Comparison of ENCODE assay signal across 18 cellular contexts in the genomic region with DNA sequence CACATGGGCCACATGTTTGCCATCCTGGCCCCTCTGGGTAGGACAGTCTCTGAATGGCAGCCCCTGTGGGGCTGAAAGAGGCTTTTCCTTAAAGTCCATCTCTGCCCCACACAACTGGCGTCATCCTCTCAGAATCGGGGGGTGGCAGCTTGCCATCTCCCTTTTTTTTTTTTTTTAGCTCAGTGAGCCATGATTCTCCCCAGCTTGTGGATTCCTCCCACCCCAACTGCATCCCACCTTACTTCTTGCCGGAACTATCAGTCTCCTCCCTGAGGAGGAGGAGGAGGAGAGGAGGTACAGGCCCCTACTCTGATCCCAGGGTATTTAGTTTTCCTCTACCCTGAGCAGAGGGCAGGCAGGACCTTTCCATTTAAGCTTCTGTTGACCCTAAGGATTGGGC. TPM values are rescaled to one million over a fixed set of nuclear protein-coding genes. Genes with fewer than 3 reads are reported as not detected.
DNase-seq lines count a peak whose midpoint lies in the region; ATAC-seq and TF ChIP-seq lines count a peak whose summit lies in the region.
"Had no signal": no experiment of that assay in that cellular context is flagged by ENCODE, and none has a peak within 500 bp of the region (broad histone marks: within the 10 kb centered on the region; RNA-seq: fewer than 3 reads in every experiment).

No MANE protein-coding gene starts in this region.

- H3K4me3 Mint-ChIP-seq in activated T-helper 17 cell treated with anti-CD3 and anti-CD28 coated beads, Interleukin-2, amount 50 U/mL, for 72 hours = peak overlapping the region; percentile 92
- peak overlapping the region; percentile 19 to 97 (median 76) for H3K4me3 Mint-ChIP-seq in naive thymus-derived CD4-positive, alpha-beta T cell

- peaks cover 10% of the 10 kb centered on the region for H3K36me3 Mint-ChIP-seq in activated T-helper 17 cell treated with anti-CD3 and anti-CD28 coated beads, Interleukin-2, amount 50 U/mL, for 72 hours (ENCODE audit: low read depth)
- peaks cover 0 to 19% (median 0%) of the 10 kb centered on the region in 5 donors for H3K36me3 Mint-ChIP-seq in naive thymus-derived CD4-positive, alpha-beta T cell

- intact Hi-C loops in Right ventricle myocardium inferior (cut with DNase I) = no loop called here
- intact Hi-C loops in naive thymus-derived CD4-positive, alpha-beta T cell (cut with micrococcal nuclease) = no loop called here

- peak overlapping the region; percentile 77 to 80 for H3K27ac ChIP-seq in right atrium auricular region
- H3K27ac ChIP-seq in naive thymus-derived CD4-positive, alpha-beta T cell (ENCODE audit: low read depth, low read length) = peak overlapping the region; percentile 74
- H3K27ac ChIP-seq: ascending aorta, KMS-11, VCaP had no signal

- H3K36me3 ChIP-seq in right atrium auricular region = no peaks in the 10 kb centered on the region
- H3K36me3 ChIP-seq in naive thymus-derived CD4-positive, alpha-beta T cell (ENCODE audit: control insufficient read depth in 2 of 3, insufficient read depth in 3 of 3, low read length in 3 of 3) = peaks cover 0 to 14% (median 4%) of the 10 kb centered on the region in 3 experiments
- H3K36me3 ChIP-seq: ascending aorta, HAP-1 had no signal

- TF ChIP-seq CTCF in right atrium auricular region (IDR thresholded peaks at IDR 0.05) = no peak

- ATAC-seq in Right ventricle myocardium inferior (no peak), HG03520 (IDR thresholded peaks at IDR 0.05; ENCODE audit: unreplicated experiment) (no peak), SK-N-SH treated with all-trans-retinoic acid at 6 μM for 48 hours (no peak)
- ATAC-seq in activated T-helper 17 cell treated with anti-CD3 and anti-CD28 coated beads, Interleukin-2, amount 50 U/mL, for 72 hours (replicated peaks) = no peak
- no peak for ATAC-seq in naive thymus-derived CD4-positive, alpha-beta T cell

- no peak overlapping the region for H3K27ac Mint-ChIP-seq in activated T-helper 17 cell treated with anti-CD3 and anti-CD28 coated beads, Interleukin-2, amount 50 U/mL, for 72 hours
- peak overlapping the region; percentile 48 to 98 (median 94) for H3K27ac Mint-ChIP-seq in naive thymus-derived CD4-positive, alpha-beta T cell

- peaks cover 0 to 78% of the 10 kb centered on the region in 2 donors for H3K4me1 ChIP-seq in right atrium auricular region
- H3K4me1 ChIP-seq in naive thymus-derived CD4-positive, alpha-beta T cell (ENCODE audit: control insufficient read depth in 2 of 2, insufficient read depth in 2 of 2, low read length in 2 of 2) = peaks cover 68 to 71% of the 10 kb centered on the region in 2 donors

- no peaks in the 10 kb centered on the region for H3K9me3 Mint-ChIP-seq in activated T-helper 17 cell treated with anti-CD3 and anti-CD28 coated beads, Interleukin-2, amount 50 U/mL, for 72 hours
- peaks cover 0 to 10% (median 0%) of the 10 kb centered on the region in 11 donors for H3K9me3 Mint-ChIP-seq in naive thymus-derived CD4-positive, alpha-beta T cell

- DNase-seq in right atrium auricular region (ENCODE audit: low spot score) = no peak
- no peak for DNase-seq in Right ventricle myocardium inferior (ENCODE audit: missing footprints)
- DNase-seq in naive thymus-derived CD4-positive, alpha-beta T cell = no peak
- no peak for DNase-seq in NCI-H1417 (lab: John Stamatoyannopoulos, UW)
- no peak for DNase-seq in NCI-H2029 treated with DMSO at 0.1 percent for 48 hours (lab: John Stamatoyannopoulos, UW)
- DNase-seq: activated CD8-positive, alpha-beta memory T cell treated with anti-CD3 and anti-CD28 coated beads, Interleukin-2, amount 50 U/mL, for 4 hours; NCI-H1694; SK-N-SH had no signal

- peaks cover 55% of the 10 kb centered on the region for H3K4me1 Mint-ChIP-seq in activated T-helper 17 cell treated with anti-CD3 and anti-CD28 coated beads, Interleukin-2, amount 50 U/mL, for 72 hours
- peaks cover 62 to 80% (median 71%) of the 10 kb centered on the region in 7 donors for H3K4me1 Mint-ChIP-seq in naive thymus-derived CD4-positive, alpha-beta T cell

- CTCF ChIA-PET in naive thymus-derived CD4-positive, alpha-beta T cell (lab: Charles Lee) = interaction anchor here (0.7 to 16.7 kb wide), 9 partner anchors 10 to 545 kb away, joined by 3 to 302 read pairs (median 14); no protein-coding TSS in a partner anchor

- POLR2A ChIA-PET in naive thymus-derived CD4-positive, alpha-beta T cell (lab: Charles Lee) = interaction anchor here (0.6 to 17.3 kb wide), 6 partner anchors 13 to 555 kb away, joined by 3 to 444 read pairs (median 4); no protein-coding TSS in a partner anchor

- H3K9me3 ChIP-seq in right atrium auricular region = no peaks in the 10 kb centered on the region
- no peaks in the 10 kb centered on the region for H3K9me3 ChIP-seq in naive thymus-derived CD4-positive, alpha-beta T cell (ENCODE audit: control insufficient read depth in 2 of 3, low read length in 3 of 3)
- H3K9me3 ChIP-seq: ascending aorta, HAP-1, SK-N-SH had no signal

- H3K4me3 ChIP-seq in right atrium auricular region = no peak overlapping the region
- peak overlapping the region; percentile 59 for H3K4me3 ChIP-seq in naive thymus-derived CD4-positive, alpha-beta T cell (ENCODE audit: low read length)
- H3K4me3 ChIP-seq: ascending aorta, HAP-1, lung, smooth muscle cell had no signal

- H3K27me3 ChIP-seq in right atrium auricular region = no peaks in the 10 kb centered on the region
- no peaks in the 10 kb centered on the region for H3K27me3 ChIP-seq in naive thymus-derived CD4-positive, alpha-beta T cell (ENCODE audit: control insufficient read depth in 2 of 2, insufficient read depth in 2 of 2, low read length in 2 of 2)
- H3K27me3 ChIP-seq: ascending aorta had no signal

- H3K27me3 Mint-ChIP-seq in activated T-helper 17 cell treated with anti-CD3 and anti-CD28 coated beads, Interleukin-2, amount 50 U/mL, for 72 hours = no peaks in the 10 kb centered on the region
- H3K27me3 Mint-ChIP-seq in naive thymus-derived CD4-positive, alpha-beta T cell = no peaks in the 10 kb centered on the region

TF ChIP-seq in SK-N-SH treated with all-trans-retinoic acid at 6 μM for 48 hours, 23 proteins besides CTCF, POLR2A, EP300 and RAD21:
- TF ChIP-seq SNAI2 (CRISPR knock-in tag; IDR thresholded peaks at IDR 0.05) = no peak
- no peak for TF ChIP-seq ZNF70 (CRISPR knock-in tag; IDR thresholded peaks at IDR 0.05)
- no peak for TF ChIP-seq ZNF565 (CRISPR knock-in tag; conservative IDR thresholded peaks at IDR 0.05; ENCODE audit: low read depth)
- TF ChIP-seq, protein P1, sequence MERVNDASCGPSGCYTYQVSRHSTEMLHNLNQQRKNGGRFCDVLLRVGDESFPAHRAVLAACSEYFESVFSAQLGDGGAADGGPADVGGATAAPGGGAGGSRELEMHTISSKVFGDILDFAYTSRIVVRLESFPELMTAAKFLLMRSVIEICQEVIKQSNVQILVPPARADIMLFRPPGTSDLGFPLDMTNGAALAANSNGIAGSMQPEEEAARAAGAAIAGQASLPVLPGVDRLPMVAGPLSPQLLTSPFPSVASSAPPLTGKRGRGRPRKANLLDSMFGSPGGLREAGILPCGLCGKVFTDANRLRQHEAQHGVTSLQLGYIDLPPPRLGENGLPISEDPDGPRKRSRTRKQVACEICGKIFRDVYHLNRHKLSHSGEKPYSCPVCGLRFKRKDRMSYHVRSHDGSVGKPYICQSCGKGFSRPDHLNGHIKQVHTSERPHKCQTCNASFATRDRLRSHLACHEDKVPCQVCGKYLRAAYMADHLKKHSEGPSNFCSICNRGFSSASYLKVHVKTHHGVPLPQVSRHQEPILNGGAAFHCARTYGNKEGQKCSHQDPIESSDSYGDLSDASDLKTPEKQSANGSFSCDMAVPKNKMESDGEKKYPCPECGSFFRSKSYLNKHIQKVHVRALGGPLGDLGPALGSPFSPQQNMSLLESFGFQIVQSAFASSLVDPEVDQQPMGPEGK (CRISPR knock-in tag; IDR thresholded peaks at IDR 0.05; ENCODE audit: borderline replicate concordance) = no peak
- no peak for TF ChIP-seq RARB (CRISPR knock-in tag; IDR thresholded peaks at IDR 0.05)
- TF ChIP-seq OSR1 (CRISPR knock-in tag; IDR thresholded peaks at IDR 0.05) = no peak
- no peak for TF ChIP-seq PPARA (CRISPR knock-in tag; IDR thresholded peaks at IDR 0.05; ENCODE audit: borderline replicate concordance)
- TF ChIP-seq ZFP30 (CRISPR knock-in tag; IDR thresholded peaks at IDR 0.05) = no peak

RNA-seq across cellular contexts. Expression of gene DGKZ, which starts 3.4 kb away (rescaled TPM):
- total RNA-seq in right atrium auricular region = 100 to 1,000 TPM in 1 of 2 donors, 10 to 100 TPM in 1; 91.7 to 116 TPM
- total RNA-seq in Right ventricle myocardium inferior = 67.5 TPM
- total RNA-seq in activated T-helper 17 cell treated with anti-CD3 and anti-CD28 coated beads, Interleukin-2, amount 50 U/mL, for 72 hours = 100 to 1,000 TPM in 1 of 2 donors, 10 to 100 TPM in 1; 78.9 to 100 TPM
- total RNA-seq in naive thymus-derived CD4-positive, alpha-beta T cell = 100 to 1,000 TPM; 146 to 291 (median 263) TPM
- 10 to 100 TPM; 41.5 to 70.5 TPM for polyA plus RNA-seq in naive thymus-derived CD4-positive, alpha-beta T cell

RNA-seq across cellular contexts. Expression of gene MDK, which starts 30.8 kb away (rescaled TPM):
- total RNA-seq in right atrium auricular region = 10 to 100 TPM; 11.9 to 26.4 TPM
- 3.2 TPM for total RNA-seq in Right ventricle myocardium inferior
- 10 to 100 TPM in 1 of 2 donors, 1 to 10 TPM in 1; 8.5 to 12.9 TPM for total RNA-seq in activated T-helper 17 cell treated with anti-CD3 and anti-CD28 coated beads, Interleukin-2, amount 50 U/mL, for 72 hours
- total RNA-seq in naive thymus-derived CD4-positive, alpha-beta T cell = 10 to 100 TPM in 2 of 5 experiments, 1 to 10 TPM in 3; 4.9 to 13.5 (median 8.8) TPM
- under 1 TPM in 1 of 2 donors, not detected in 1; 0.35 TPM for polyA plus RNA-seq in naive thymus-derived CD4-positive, alpha-beta T cell

RNA-seq across cellular contexts. Expression of gene CHRM4, which starts 40.9 kb away (rescaled TPM):
- total RNA-seq in right atrium auricular region = under 1 TPM in 1 of 2 donors, not detected in 1; 0.28 TPM
- not detected for total RNA-seq in Right ventricle myocardium inferior
- total RNA-seq in activated T-helper 17 cell treated with anti-CD3 and anti-CD28 coated beads, Interleukin-2, amount 50 U/mL, for 72 hours = 1 to 10 TPM in 1 of 2 donors, under 1 TPM in 1; 0.90 to 6.1 TPM
- total RNA-seq in naive thymus-derived CD4-positive, alpha-beta T cell = 1 to 10 TPM in 2 of 5 experiments, under 1 TPM in 1, not detected in 2; 0.48 to 3.5 (median 3.1) TPM
- under 1 TPM; 0.15 to 0.17 TPM for polyA plus RNA-seq in naive thymus-derived CD4-positive, alpha-beta T cell
- total RNA-seq: ascending aorta, NCI-H460 had no signal
